In the genomic region with DNA sequence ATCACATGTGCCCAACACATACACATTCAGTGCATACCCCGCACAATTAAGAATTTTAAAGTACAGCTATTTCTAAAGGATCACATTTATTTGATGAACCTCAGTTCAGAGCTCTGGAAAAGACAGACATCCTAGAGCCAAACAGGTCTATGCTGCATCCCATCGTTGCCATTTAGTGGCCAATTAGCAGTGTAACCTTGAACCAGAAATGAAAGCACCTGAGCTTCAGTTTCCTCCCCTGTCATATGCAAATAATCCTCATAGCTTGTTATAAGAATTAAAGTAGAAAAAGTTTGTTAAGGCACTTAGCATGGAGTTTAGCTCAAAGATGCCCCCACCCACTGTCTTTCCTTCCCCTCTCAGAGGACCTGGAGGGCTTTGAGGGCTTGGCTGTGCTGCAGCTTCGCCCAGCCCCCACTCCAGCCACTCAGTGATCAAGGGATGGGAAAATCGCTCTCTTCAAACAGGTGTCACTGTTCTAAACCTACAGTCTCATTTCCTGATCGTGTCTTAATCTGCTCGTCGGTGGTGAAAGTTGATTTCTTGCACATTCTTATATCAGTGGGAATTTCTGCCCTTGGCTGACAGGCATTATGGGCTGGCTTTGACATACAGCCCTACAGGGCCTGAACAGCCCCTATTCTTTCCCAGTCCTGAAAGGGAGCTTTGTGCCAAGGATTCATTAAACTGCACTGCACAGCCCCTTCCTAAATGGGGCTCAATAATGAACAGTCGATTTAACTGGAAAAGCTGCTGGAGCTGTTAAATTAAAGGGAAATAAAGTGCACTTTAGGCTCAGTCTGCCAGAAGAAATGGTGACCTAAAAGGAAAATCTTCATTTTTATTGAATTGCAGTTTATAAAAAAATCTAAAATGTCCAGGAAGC, we compare ENCODE assay signal across 14 cellular contexts. TPM values are rescaled to one million over a fixed set of nuclear protein-coding genes. Genes with fewer than 3 reads are reported as not detected.
DNase-seq lines count a peak whose midpoint lies in the region; ATAC-seq and TF ChIP-seq lines count a peak whose summit lies in the region.
"Had no signal": no experiment of that assay in that cellular context is flagged by ENCODE, and none has a peak within 500 bp of the region (broad histone marks: within the 10 kb centered on the region; RNA-seq: fewer than 3 reads in every experiment).

No MANE protein-coding gene starts in this region.

- DNase-seq in T-helper 2 cell treated with Interferon-gamma antibody and Interleukin-4, amounts not matched to agents 5 μg/mL and 100 μg/mL, for 36 hours (ENCODE audit: low spot score) = no peak
- no peak for DNase-seq in T-helper 2 cell
- DNase-seq in NCI-H446 (lab: John Stamatoyannopoulos, UW) = peak; percentile 57 to 78
- DNase-seq in dorsolateral prefrontal cortex = peak in 5 of 10 donors; percentile 9 to 62 (median 43)
- no peak for DNase-seq in progenitor cell of endocrine pancreas (ENCODE audit: low spot score, unreplicated experiment)
- DNase-seq in coronary artery (ENCODE audit: low spot score) = no peak
- DNase-seq in SKM-1 treated with dmso at 0.1 percent for 144 hours (lab: John Stamatoyannopoulos, UW; ENCODE audit: unreplicated experiment) = no peak
- DNase-seq: activated gamma-delta T cell treated with Interleukin-2 at 50 U/mL for 16 hours; NCI-H226; stimulated activated CD4-positive, alpha-beta T cell treated with anti-CD3 and anti-CD28 coated beads, Interleukin-4, amount 100 ng/mL, for 24 hours had no signal

- H3K27ac ChIP-seq in dorsolateral prefrontal cortex (peak overlapping the region; percentile 11 to 95 (median 87)), coronary artery (no peak overlapping the region)
- H3K27ac ChIP-seq: SJSA1 had no signal

- H3K9me3 Mint-ChIP-seq in T-helper 2 cell treated with Interferon-gamma antibody and Interleukin-4, amounts not matched to agents 5 μg/mL and 100 μg/mL, for 36 hours = no peaks in the 10 kb centered on the region
- H3K9me3 Mint-ChIP-seq in progenitor cell of endocrine pancreas (ENCODE audit: low read depth) = peaks cover 3% of the 10 kb centered on the region

- H3K27me3 ChIP-seq in dorsolateral prefrontal cortex = no peaks in the 10 kb centered on the region
- H3K27me3 ChIP-seq: SJSA1 had no signal

- no peak for ATAC-seq in HG03460 (IDR thresholded peaks at IDR 0.05; ENCODE audit: unreplicated experiment)

- no peak overlapping the region for H3K27ac Mint-ChIP-seq in T-helper 2 cell treated with Interferon-gamma antibody and Interleukin-4, amounts not matched to agents 5 μg/mL and 100 μg/mL, for 36 hours
- H3K27ac Mint-ChIP-seq in progenitor cell of endocrine pancreas = peak overlapping the region; percentile 89

- no peaks in the 10 kb centered on the region for H3K36me3 Mint-ChIP-seq in T-helper 2 cell treated with Interferon-gamma antibody and Interleukin-4, amounts not matched to agents 5 μg/mL and 100 μg/mL, for 36 hours (ENCODE audit: low read depth)
- H3K36me3 Mint-ChIP-seq in progenitor cell of endocrine pancreas (ENCODE audit: insufficient read depth) = no peaks in the 10 kb centered on the region

- intact Hi-C loops in dorsolateral prefrontal cortex (cut with DNase I) = loop anchor here (1.0 to 5.0 kb wide), 3 partner anchors 24 to 40 kb away; a partner anchor contains a TSS

- peak overlapping the region in 44 of 59 donors; percentile 2 to 53 (median 30) for H3K4me3 ChIP-seq in dorsolateral prefrontal cortex
- no peak overlapping the region for H3K4me3 ChIP-seq in coronary artery
- H3K4me3 ChIP-seq: lung, SJSA1 had no signal

- peak overlapping the region; percentile 20 for H3K4me3 Mint-ChIP-seq in T-helper 2 cell treated with Interferon-gamma antibody and Interleukin-4, amounts not matched to agents 5 μg/mL and 100 μg/mL, for 36 hours
- H3K4me3 Mint-ChIP-seq in progenitor cell of endocrine pancreas (ENCODE audit: low read depth) = no peak overlapping the region

- H3K27me3 Mint-ChIP-seq in T-helper 2 cell treated with Interferon-gamma antibody and Interleukin-4, amounts not matched to agents 5 μg/mL and 100 μg/mL, for 36 hours (ENCODE audit: low read depth) = peaks cover 10% of the 10 kb centered on the region
- H3K27me3 Mint-ChIP-seq in progenitor cell of endocrine pancreas = no peaks in the 10 kb centered on the region

- peaks cover 9% of the 10 kb centered on the region for H3K4me1 Mint-ChIP-seq in T-helper 2 cell treated with Interferon-gamma antibody and Interleukin-4, amounts not matched to agents 5 μg/mL and 100 μg/mL, for 36 hours (ENCODE audit: low read depth)
- peaks cover 9% of the 10 kb centered on the region for H3K4me1 Mint-ChIP-seq in progenitor cell of endocrine pancreas (ENCODE audit: low read depth)

- TF ChIP-seq CTCF in dorsolateral prefrontal cortex (IDR thresholded peaks at IDR 0.05 in 54 of 56, conservative IDR thresholded peaks at IDR 0.05 in 2 of 56; ENCODE audit: low read depth in 1 of 56, partially characterized antibody in 56 of 56) = peak in 11 of 56 donors; percentile 6 to 36 (median 15)
- no peak for TF ChIP-seq CTCF in progenitor cell of endocrine pancreas (IDR thresholded peaks at IDR 0.05; ENCODE audit: unreplicated experiment)
- TF ChIP-seq CTCF in coronary artery (IDR thresholded peaks at IDR 0.05) = no peak

RNA-seq across cellular contexts. Expression of a gene that starts 23.3 kb away (rescaled TPM):
- total RNA-seq in dorsolateral prefrontal cortex = 10 to 100 TPM; 11.4 to 62.1 (median 20.1) TPM
- total RNA-seq in progenitor cell of endocrine pancreas = 8.9 and 11.3 TPM in 2 replicates
- total RNA-seq: A673 had no signal

Comparison
In these comparisons a context has a peak if more than half of its experiments do, and no peak if none do; other contexts are left out.
1. DNase-seq: peak in NCI-H446 (2 of 2); none in T-helper 2 cell treated with Interferon-gamma antibody and Interleukin-4, amounts not matched to agents 5 μg/mL and 100 μg/mL, for 36 hours (single experiment), T-helper 2 cell (0 of 5), progenitor cell of endocrine pancreas (single experiment), coronary artery (single experiment) and SKM-1 treated with dmso at 0.1 percent for 144 hours (single experiment).
2. H3K27ac ChIP-seq: peak in dorsolateral prefrontal cortex (59 of 59); none in coronary artery (0 of 2).